In genomic region chr13:71339010-71339409, GRCh38 we compare ENCODE assay signal across 21 cellular contexts.
"Had no signal": no experiment of that assay in that cellular context is flagged by ENCODE, and none has a peak within 500 bp of the region (broad histone marks: within the 10 kb centered on the region; RNA-seq: fewer than 3 reads in every experiment).

No MANE protein-coding gene starts in this region.

- DNase-seq: Kasumi-1, MM.1S, NCI-H1092 treated with DMSO at 0.1 percent for 48 hours, NCI-H1436, NCI-H187, NCI-H2029, NCI-H2081 treated with DMSO at 0.1 percent for 48 hours, NCI-H2171 treated with DMSO at 0.1 percent for 48 hours, NCI-H345, NCI-H446 treated with DMSO at 0.1 percent for 48 hours, NCI-H510A treated with DMSO at 0.1 percent for 48 hours, NCI-H526, PC-3, SHP77, SW 1271, T-cell had no signal

- H3K4me2 ChIP-seq: KMS-11 had no signal

- H3K27ac ChIP-seq: HL-60, KMS-11, RWPE1 had no signal

- H3K4me3 ChIP-seq: K562 had no signal

- H3K9ac ChIP-seq: KMS-11 had no signal

- ATAC-seq: K562, Panc1, PC-3, T-cell had no signal
